In genomic region chr7:74231232-74231590, GRCh38 we compare ENCODE assay signal across 9 cellular contexts. TPM values are rescaled to one million over a fixed set of nuclear protein-coding genes. Genes with fewer than 3 reads are reported as not detected.
DNase-seq lines count a peak whose midpoint lies in the region; ATAC-seq and TF ChIP-seq lines count a peak whose summit lies in the region.
"Had no signal": no experiment of that assay in that cellular context is flagged by ENCODE, and none has a peak within 500 bp of the region (broad histone marks: within the 10 kb centered on the region; RNA-seq: fewer than 3 reads in every experiment).

No MANE protein-coding gene starts in this region.

- H3K36me3 ChIP-seq in Caco-2 (ENCODE audit: control insufficient read depth, insufficient read depth, low read length) (peaks cover under 1% of the 10 kb centered on the region), neuronal stem cell (replicated peaks in 1 of 2; ENCODE audit: control insufficient read depth in 2 of 2, insufficient read depth in 2 of 2, low read length in 2 of 2) (peaks cover 49 to 87% of the 10 kb centered on the region in 2 donors)

- no peak overlapping the region for H2AK5ac ChIP-seq in neuronal stem cell (ENCODE audit: low read depth, low read length)

- no peak overlapping the region for H3K4me3 ChIP-seq in Caco-2 (ENCODE audit: low read depth, low read length)
- H3K4me3 ChIP-seq in neuronal stem cell (ENCODE audit: low read length in 2 of 2): no peak overlapping the region

- ATAC-seq in GM19455 (IDR thresholded peaks at IDR 0.05; ENCODE audit: unreplicated experiment) (peak; percentile 74), HG03095 (IDR thresholded peaks at IDR 0.05; ENCODE audit: unreplicated experiment) (peak; percentile 65)
- ATAC-seq: Panc1 had no signal

- no peak overlapping the region for H2BK120ac ChIP-seq in neuronal stem cell (ENCODE audit: low read depth, low read length)

- H2BK15ac ChIP-seq in neuronal stem cell (ENCODE audit: low read length): no peak overlapping the region

- no peak for TF ChIP-seq CTCF in GM13977 (IDR thresholded peaks at IDR 0.05; ENCODE audit: extremely low read depth, insufficient read depth, missing control alignments)
- no peak for TF ChIP-seq CTCF in Caco-2 (IDR thresholded peaks at IDR 0.05; ENCODE audit: insufficient read depth in 1 of 2, low read depth in 1 of 2, low read length in 1 of 2, severe bottlenecking in 1 of 2, unreplicated experiment in 1 of 2)

- no peak overlapping the region for H3K23ac ChIP-seq in neuronal stem cell (ENCODE audit: low read depth, low read length, poor library complexity)

- no peaks in the 10 kb centered on the region for H3K27me3 Mint-ChIP-seq in Caco-2 (ENCODE audit: insufficient read depth, unreplicated experiment)

- H4K91ac ChIP-seq in neuronal stem cell (ENCODE audit: low read depth, low read length, poor library complexity): no peak overlapping the region

- no peak overlapping the region for H2BK5ac ChIP-seq in neuronal stem cell (ENCODE audit: low read length)

- H3K14ac ChIP-seq in neuronal stem cell (ENCODE audit: low read length): no peak overlapping the region

- H3K79me1 ChIP-seq in neuronal stem cell (ENCODE audit: low read depth, low read length): no peaks in the 10 kb centered on the region

- no peaks in the 10 kb centered on the region; the same call in 1 of the 2 replicates for H3K4me1 ChIP-seq in Caco-2
- H3K4me1 ChIP-seq in neuronal stem cell (ENCODE audit: control insufficient read depth in 2 of 2, insufficient read depth in 1 of 2, low read depth in 1 of 2, low read length in 2 of 2): no peaks in the 10 kb centered on the region

- H3K27ac ChIP-seq in neuronal stem cell (replicated peaks; ENCODE audit: low read length): no peak overlapping the region

- BruUV-seq in Caco-2 (replicated peaks; lab: Mats Ljungman, UMichigan): no TSS peak

- H3K4ac ChIP-seq in neuronal stem cell (ENCODE audit: low read length): no peak overlapping the region

- no peak overlapping the region for H3K27ac Mint-ChIP-seq in Caco-2 (ENCODE audit: unreplicated experiment)

- POLR2A ChIA-PET in Caco-2 (lab: Charles Lee): no interaction called here

- peak; percentile 73 for DNase-seq in GM13977 (ENCODE audit: low spot score)
- peak; percentile 73 for DNase-seq in germinal center (ENCODE audit: low spot score)
- DNase-seq in globus pallidus (ENCODE audit: low spot score): no peak
- DNase-seq in RPMI8226: no peak
- DNase-seq in Caco-2: no peak
- no peak for DNase-seq in neuronal stem cell (ENCODE audit: low spot score)

- no peak overlapping the region for H3K9ac ChIP-seq in neuronal stem cell (ENCODE audit: low read depth, low read length, poor library complexity)

- no peak overlapping the region for H4K8ac ChIP-seq in neuronal stem cell (ENCODE audit: low read depth, low read length)

- intact Hi-C loops in Caco-2 (cut with micrococcal nuclease; ENCODE audit: unreplicated experiment): no loop called here

- WGBS in neuronal stem cell (ENCODE audit: extremely low coverage in 2 of 2, insufficient read length in 2 of 2, insufficient replicate concordance in 1 of 2), 2 donors: no CpG with 5 or more reads among the region's 12 CpGs

- H3K36me3 Mint-ChIP-seq in Caco-2 (ENCODE audit: insufficient read depth, unreplicated experiment): peaks cover 75% of the 10 kb centered on the region

- in situ Hi-C loops in GM13977 (cut with MboI; ENCODE audit: low pct_unique_long_range_greater_than_20kb, low sequenced_read_pairs, unreplicated experiment): no loop called here

- no peak overlapping the region for H3K4me3 Mint-ChIP-seq in Caco-2 (ENCODE audit: unreplicated experiment)

- H3K9me3 Mint-ChIP-seq in Caco-2 (ENCODE audit: unreplicated experiment): no peaks in the 10 kb centered on the region

- no peak overlapping the region for H2AFZ ChIP-seq in neuronal stem cell (ENCODE audit: low read length)

- H3K27me3 ChIP-seq in Caco-2 (replicated peaks; ENCODE audit: control insufficient read depth, insufficient read depth, low read length) (no peaks in the 10 kb centered on the region), neuronal stem cell (ENCODE audit: control insufficient read depth in 3 of 3, insufficient read depth in 3 of 3, low read depth in 1 of 3, low read length in 3 of 3) (no peaks in the 10 kb centered on the region)

- H3K9me3 ChIP-seq in Caco-2: no peaks in the 10 kb centered on the region
- no peaks in the 10 kb centered on the region for H3K9me3 ChIP-seq in neuronal stem cell (replicated peaks in 1 of 2; ENCODE audit: control insufficient read depth in 2 of 2, insufficient read depth in 1 of 2, low read depth in 1 of 2, low read length in 2 of 2)

- H3K4me2 ChIP-seq in neuronal stem cell (ENCODE audit: insufficient read depth, low read length, poor library complexity, severe bottlenecking): no peak overlapping the region

- no peak overlapping the region for H2BK12ac ChIP-seq in neuronal stem cell (ENCODE audit: low read length)

- no peak overlapping the region for H3K18ac ChIP-seq in neuronal stem cell (ENCODE audit: low read length)

- CTCF ChIA-PET in Caco-2 (lab: Charles Lee): interaction anchor here (0.5 kb wide), 1 partner anchor 133 kb away, joined by 3 read pairs; no protein-coding TSS in a partner anchor

- H3K4me1 Mint-ChIP-seq in Caco-2 (ENCODE audit: low read depth, unreplicated experiment): peaks cover 11% of the 10 kb centered on the region

RNA-seq across cellular contexts. Expression of gene LAT2, which starts 21.4 kb away (rescaled TPM):
- total RNA-seq in Caco-2 (2022): 1.2 and 1.3 TPM in 2 replicates
- 0.03 TPM for polyA plus RNA-seq in neuronal stem cell (2013, experiment 1 of 2)
- 0.10 TPM for polyA plus RNA-seq in neuronal stem cell (2013, experiment 2 of 2)

RNA-seq across cellular contexts. Expression of gene RFC2, which starts 23.0 kb away (rescaled TPM):
- total RNA-seq in Caco-2 (2022): 64.9 and 75.6 TPM in 2 replicates
- polyA plus RNA-seq in neuronal stem cell (2013, experiment 1 of 2): 48.8 TPM
- polyA plus RNA-seq in neuronal stem cell (2013, experiment 2 of 2): 48.1 TPM

RNA-seq across cellular contexts. Expression of gene EIF4H, which starts 57.1 kb away (rescaled TPM):
- 370 TPM in 2 replicates for total RNA-seq in Caco-2 (2022)
- polyA plus RNA-seq in neuronal stem cell (2013, experiment 1 of 2): 230 TPM
- 234 TPM for polyA plus RNA-seq in neuronal stem cell (2013, experiment 2 of 2)

RNA-seq across cellular contexts. Expression of gene CLIP2, which starts 58.0 kb away (rescaled TPM):
- total RNA-seq in Caco-2 (2022): 19.5 and 23.5 TPM in 2 replicates
- 20.1 TPM for polyA plus RNA-seq in neuronal stem cell (2013, experiment 1 of 2)
- 18.7 TPM for polyA plus RNA-seq in neuronal stem cell (2013, experiment 2 of 2)

Comparison
In these comparisons a context has a peak if more than half of its experiments do, and no peak if none do; other contexts are left out.
1. DNase-seq: peak in GM13977 (single experiment) and germinal center (single experiment); none in globus pallidus (single experiment), RPMI8226 (single experiment), Caco-2 (0 of 2) and neuronal stem cell (single experiment).